Comparison of ENCODE assay signal across 8 cellular contexts in the genomic region with DNA sequence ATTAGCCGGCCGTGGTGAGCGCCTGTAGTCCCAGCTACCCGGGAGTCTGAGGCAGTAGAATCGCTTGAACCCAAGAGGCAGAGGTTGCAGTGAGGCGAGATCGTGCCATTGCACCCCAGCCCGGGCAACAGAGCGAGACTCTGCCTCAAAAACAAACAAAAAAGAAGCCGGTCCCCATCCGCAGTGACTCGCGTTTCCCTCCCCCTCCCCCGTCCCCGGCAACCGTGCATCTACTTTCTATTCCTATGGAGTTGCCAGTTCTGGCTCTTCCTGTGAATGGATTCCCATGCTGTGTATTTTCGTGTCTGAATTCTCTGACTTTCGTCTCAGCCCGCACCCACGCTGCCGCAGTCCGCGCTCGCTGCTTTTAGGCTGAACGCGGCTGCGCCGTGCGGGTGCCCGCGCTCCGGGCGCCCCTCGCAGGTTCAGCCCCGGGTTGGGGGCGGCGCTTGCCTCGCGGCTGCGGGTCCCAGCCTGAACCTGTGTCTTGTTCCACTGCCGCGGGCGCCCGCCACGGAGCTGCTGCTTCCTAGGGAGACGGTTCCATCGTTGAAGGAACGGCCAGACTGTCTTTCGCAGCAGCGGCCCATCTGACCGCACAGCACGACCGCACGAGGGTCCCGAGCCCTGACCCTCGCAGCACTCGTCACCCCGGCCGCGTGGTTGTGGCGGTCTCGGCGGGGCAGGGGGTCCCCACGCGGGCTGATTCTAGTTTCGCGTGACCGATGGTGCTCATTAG. TPM values are rescaled to one million over a fixed set of nuclear protein-coding genes. Genes with fewer than 3 reads are reported as not detected.
DNase-seq lines count a peak whose midpoint lies in the region; ATAC-seq, FAIRE-seq and TF ChIP-seq lines count a peak whose summit lies in the region.

No MANE protein-coding gene starts in this region.

- no peak for FAIRE-seq in GM12892 (lab: Jason Lieb, UNC)

- peak overlapping the region; percentile 85 for H3K27ac Mint-ChIP-seq in activated B cell treated with CpG ODN at 0.5 μM for 24 hours

- POLR2A ChIA-PET in activated B cell treated with CpG ODN at 0.5 μM for 24 hours (lab: Charles Lee), result interaction anchor here (0.7 to 5.0 kb wide), 17 partner anchors 10 to 412 kb away, joined by 3 to 56 read pairs (median 7); partner anchors contain the start of genes COL9A3, OGFR, RPS21 and SLCO4A1

- intact Hi-C loops in activated B cell treated with CpG ODN at 0.5 μM for 24 hours (cut with micrococcal nuclease), result loop anchor here (5.0 kb wide), 1 partner anchor 67 kb away; the partner anchor contains the start of gene TCFL5

- H3K27me3 Mint-ChIP-seq in activated B cell treated with CpG ODN at 0.5 μM for 24 hours, result no peaks in the 10 kb centered on the region

- peaks cover 24% of the 10 kb centered on the region for H3K36me3 Mint-ChIP-seq in activated B cell treated with CpG ODN at 0.5 μM for 24 hours (ENCODE audit: low read depth)

- peak overlapping the region; percentile 60 to 66 for H3K4me3 ChIP-seq in cardiac fibroblast (replicated peaks in 1 of 2; ENCODE audit: low read depth in 2 of 2, low read length in 2 of 2)

- DNase-seq in GM12892 (ENCODE audit: insufficient read length), result no peak
- peak; percentile 52 for DNase-seq in NCI-H2029 (lab: John Stamatoyannopoulos, UW)
- DNase-seq in activated B cell treated with CpG ODN at 0.5 μM for 24 hours, result peak; percentile 62
- peak; percentile 47 to 51 for DNase-seq in cardiac fibroblast (ENCODE audit: low read depth in 2 of 2)
- peak; percentile 66 for DNase-seq in left lobe of liver (ENCODE audit: low spot score)
- DNase-seq in stimulated activated CD4-positive, alpha-beta T cell treated with anti-CD3 and anti-CD28 coated beads, Interleukin-4, amount 100 ng/mL, for 4 hours, result peak; percentile 67 to 75

- ATAC-seq in activated B cell treated with CpG ODN at 0.5 μM for 24 hours (ENCODE audit: low read depth), result no peak
- no peak for ATAC-seq in left lobe of liver
- ATAC-seq in GM19324 (IDR thresholded peaks at IDR 0.05; ENCODE audit: low FRiP score, unreplicated experiment), result no peak
- ATAC-seq in GM21515 (IDR thresholded peaks at IDR 0.05; ENCODE audit: unreplicated experiment), result no peak

- CTCF ChIA-PET in activated B cell treated with CpG ODN at 0.5 μM for 24 hours (lab: Charles Lee), result interaction anchor here (1.7 kb wide), 1 partner anchor 178 kb away, joined by 7 read pairs; no protein-coding TSS in a partner anchor

- peak overlapping the region; percentile 82 for H3K4me3 Mint-ChIP-seq in activated B cell treated with CpG ODN at 0.5 μM for 24 hours

- TF ChIP-seq CTCF in activated B cell treated with CpG ODN at 0.5 μM for 24 hours (IDR thresholded peaks at IDR 0.05), result no peak
- no peak for TF ChIP-seq CTCF in cardiac fibroblast (IDR thresholded peaks at IDR 0.05; ENCODE audit: low read depth, low read length)

- peak; percentile 45; the same call in 1 of the 2 replicates for TF ChIP-seq POLR2A in GM12892 (IDR thresholded peaks at IDR 0.05; ENCODE audit: low read depth, low read length)

- peaks cover 44% of the 10 kb centered on the region for H3K4me1 Mint-ChIP-seq in activated B cell treated with CpG ODN at 0.5 μM for 24 hours

- H3K9me3 Mint-ChIP-seq in activated B cell treated with CpG ODN at 0.5 μM for 24 hours, result no peaks in the 10 kb centered on the region

RNA-seq across cellular contexts. Expression of gene MRGBP, which starts 1.1 kb away (rescaled TPM):
- polyA plus RNA-seq in GM12892 (2012; ENCODE audit: missing spikeins), result 9.6 TPM
- total RNA-seq in activated B cell treated with CpG ODN at 0.5 μM for 24 hours (9.8 and 10.7 TPM in 2 replicates), left lobe of liver (5.5 TPM)

RNA-seq across cellular contexts. Expression of gene OGFR, which starts 9.4 kb away (rescaled TPM):
- 11.1 TPM for polyA plus RNA-seq in GM12892 (2012; ENCODE audit: missing spikeins)
- total RNA-seq in activated B cell treated with CpG ODN at 0.5 μM for 24 hours (74.6 and 78.9 TPM in 2 replicates), left lobe of liver (49.5 TPM)

RNA-seq across cellular contexts. Expression of gene COL9A3, which starts 21.7 kb away (rescaled TPM):
- 0.66 TPM for polyA plus RNA-seq in GM12892 (2012; ENCODE audit: missing spikeins)
- 33.2 and 37.6 TPM in 2 replicates for total RNA-seq in activated B cell treated with CpG ODN at 0.5 μM for 24 hours
- total RNA-seq in left lobe of liver, result 4.0 TPM
